ENCODE assay signal across 14 cellular contexts in the genomic region with DNA sequence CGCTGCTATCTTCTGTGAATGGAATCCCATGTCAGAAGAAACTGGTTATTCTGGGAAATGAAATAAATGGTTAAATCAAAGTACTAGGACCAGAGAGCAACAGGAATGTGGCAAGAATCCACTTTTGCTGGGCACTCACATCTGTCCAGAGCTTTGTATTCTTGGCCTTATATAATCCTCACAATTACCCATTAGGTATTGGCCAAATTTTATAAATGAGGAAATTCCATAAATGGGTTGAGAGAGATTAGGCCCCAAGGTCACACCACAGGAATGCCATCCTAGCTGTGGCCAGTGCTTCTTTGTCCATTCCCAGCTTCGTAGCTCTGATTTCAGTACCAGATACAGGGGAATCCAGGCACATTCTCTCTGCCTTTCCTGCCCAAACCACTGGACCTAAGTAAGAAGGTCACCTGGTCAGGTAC.
DNase-seq lines count a peak whose midpoint lies in the region; ATAC-seq and TF ChIP-seq lines count a peak whose summit lies in the region.
"Had no signal": no experiment of that assay in that cellular context is flagged by ENCODE, and none has a peak within 500 bp of the region (broad histone marks: within the 10 kb centered on the region; RNA-seq: fewer than 3 reads in every experiment).

No MANE protein-coding gene starts in this region.

- no peak overlapping the region for H2AFZ ChIP-seq in ACC112 (ENCODE audit: low read length, unreplicated experiment)

- no peaks in the 10 kb centered on the region for H3K79me2 ChIP-seq in ACC112 (ENCODE audit: control insufficient read depth, insufficient read depth, low read length, unreplicated experiment)

- peaks cover 21% of the 10 kb centered on the region for H3K4me1 ChIP-seq in ACC112 (ENCODE audit: control insufficient read depth, insufficient read depth, low read length, unreplicated experiment)
- no peaks in the 10 kb centered on the region for H3K4me1 ChIP-seq in BE2C
- H3K4me1 ChIP-seq in foreskin keratinocyte, result no peaks in the 10 kb centered on the region

- in situ Hi-C loops in astrocyte of the spinal cord (cut with HindIII; ENCODE audit: low sequenced_read_pairs), result no loop called here

- H3K27ac ChIP-seq in ACC112 (ENCODE audit: low read depth, low read length), result peak overlapping the region; percentile 28
- H3K27ac ChIP-seq in foreskin keratinocyte, result no peak overlapping the region
- H3K27ac ChIP-seq: esophagus muscularis mucosa, ovary, thoracic aorta had no signal

- H3K9me3 ChIP-seq in BE2C, result no peaks in the 10 kb centered on the region
- H3K9me3 ChIP-seq: esophagus muscularis mucosa, ovary, thoracic aorta had no signal

- ATAC-seq in foreskin keratinocyte (no peak), HG02885 (IDR thresholded peaks at IDR 0.05; ENCODE audit: poor library complexity, unreplicated experiment) (no peak), HG02763 (IDR thresholded peaks at IDR 0.05; ENCODE audit: unreplicated experiment) (no peak)

- DNase-seq in HS-27A (ENCODE audit: low read depth), result peak; percentile 49
- peak; percentile 89 for DNase-seq in astrocyte of the spinal cord (ENCODE audit: low read depth, low spot score)
- peak; percentile 20 for DNase-seq in kidney tubule cell (ENCODE audit: low spot score)
- no peak for DNase-seq in BE2C
- DNase-seq in foreskin keratinocyte, result no peak
- DNase-seq: activated B cell treated with CpG ODN at 0.5 μM for 24 hours, DMS153, NCI-H1930, ovary had no signal

- H3K36me3 ChIP-seq in ACC112 (ENCODE audit: insufficient read depth, low read length), result no peaks in the 10 kb centered on the region
- no peaks in the 10 kb centered on the region for H3K36me3 ChIP-seq in BE2C
- H3K36me3 ChIP-seq: esophagus muscularis mucosa, ovary, thoracic aorta had no signal

- H3K27me3 ChIP-seq in ACC112 (ENCODE audit: insufficient read depth, low read length) (no peaks in the 10 kb centered on the region), BE2C (no peaks in the 10 kb centered on the region), foreskin keratinocyte (no peaks in the 10 kb centered on the region)
- H3K27me3 ChIP-seq: esophagus muscularis mucosa, ovary had no signal

- TF ChIP-seq CTCF in astrocyte of the spinal cord (IDR thresholded peaks at IDR 0.05; ENCODE audit: low read depth, low read length), result no peak
- TF ChIP-seq CTCF in BE2C (IDR thresholded peaks at IDR 0.05; ENCODE audit: low read depth, low read length), result no peak
- no peak for TF ChIP-seq CTCF in foreskin keratinocyte (conservative IDR thresholded peaks at IDR 0.05)

- no peak overlapping the region for H3K4me3 ChIP-seq in ACC112 (ENCODE audit: low read depth, low read length)
- no peak overlapping the region for H3K4me3 ChIP-seq in astrocyte of the spinal cord (ENCODE audit: low read depth, low read length)
- H3K4me3 ChIP-seq in BE2C (ENCODE audit: low read depth, low read length), result no peak overlapping the region
- H3K4me3 ChIP-seq: esophagus muscularis mucosa, ovary, thoracic aorta had no signal

Comparison
In these comparisons a context has a peak if more than half of its experiments do, and no peak if none do; other contexts are left out.
1. DNase-seq: peak in HS-27A (single experiment), astrocyte of the spinal cord (single experiment) and kidney tubule cell (single experiment); none in BE2C (single experiment) and foreskin keratinocyte (0 of 2).